Comparison of ENCODE assay signal across 1 cellular context in the genomic region with DNA sequence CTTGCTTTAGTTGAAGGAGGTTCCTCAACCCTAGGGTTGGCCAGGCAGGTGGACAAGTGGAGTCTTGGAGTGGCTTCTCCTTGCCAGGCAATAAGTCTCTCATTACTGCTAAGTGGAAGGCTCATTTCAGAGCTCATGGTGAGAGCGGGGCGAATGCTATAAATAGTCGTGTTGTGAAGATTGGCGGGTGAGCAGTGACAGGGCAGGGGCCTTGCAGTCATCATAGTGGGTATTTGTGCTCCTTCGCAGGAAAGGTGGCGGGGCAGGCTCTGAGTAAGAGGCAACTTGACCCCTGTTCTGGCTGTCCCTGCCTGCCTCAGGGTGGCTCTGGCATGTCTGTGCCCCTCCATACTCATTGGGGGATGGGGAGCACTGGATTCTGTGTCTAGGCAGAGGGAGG.
TF ChIP-seq lines count a peak whose summit lies in the region.

No MANE protein-coding gene starts in this region.

TF ChIP-seq in neural cell, 6 proteins besides CTCF, POLR2A, EP300 and RAD21:
- TF ChIP-seq REST (IDR thresholded peaks at IDR 0.05; ENCODE audit: borderline replicate concordance) (no peak), MXI1 (conservative IDR thresholded peaks at IDR 0.05; ENCODE audit: poor library complexity, severe bottlenecking) (no peak), POLR2AphosphoS5 (IDR thresholded peaks at IDR 0.05) (no peak), EZH2 (IDR thresholded peaks at IDR 0.05; ENCODE audit: borderline replicate concordance, insufficient read depth, low read length, poor library complexity, severe bottlenecking) (no peak), SMC3 (conservative IDR thresholded peaks at IDR 0.05; ENCODE audit: poor library complexity) (no peak), TAF1 (IDR thresholded peaks at IDR 0.05; ENCODE audit: low read depth) (no peak)
